16 cellular contexts compared by ENCODE assay signal in genomic region chr7:25775999-25776736, GRCh38.
"Had no signal": no experiment of that assay in that cellular context is flagged by ENCODE, and none has a peak within 500 bp of the region (broad histone marks: within the 10 kb centered on the region; RNA-seq: fewer than 3 reads in every experiment).

No MANE protein-coding gene starts in this region.

- H3K9me3 ChIP-seq: lower lobe of right lung, neutrophil, suprapubic skin, uterus had no signal

- H3K27ac ChIP-seq: lower lobe of right lung, neutrophil, suprapubic skin, uterus had no signal

- H3K27me3 ChIP-seq: neutrophil, suprapubic skin, uterus had no signal

- H3K4me1 ChIP-seq: lower lobe of right lung, suprapubic skin, uterus had no signal

- DNase-seq: activated CD4-positive, alpha-beta T cell treated with anti-CD3 and anti-CD28 coated beads, Interleukin-2, amount 50 U/mL, for 48 hours; activated CD4-positive, CD25-positive, alpha-beta regulatory T cell treated with anti-CD3 and anti-CD28 coated beads, Interleukin-2, amount 50 U/mL, for 72 hours; activated CD8-positive, alpha-beta memory T cell treated with anti-CD3 and anti-CD28 coated beads, Interleukin-2, amount 10 ng/mL, durations not matched to agents 7 days and 5 days; activated effector memory CD4-positive, alpha-beta T cell treated with Interleukin-2 at 50 U/mL for 16 hours; activated T-cell treated with anti-CD3 and anti-CD28 coated beads, Interleukin-2, amount 50 U/mL, for 24 hours; cerebellar nuclear complex; dermis blood vessel endothelial cell; endodermal cell; foreskin fibroblast; kidney; lower lobe of right lung; stimulated activated CD4-positive, alpha-beta T cell treated with anti-CD3 and anti-CD28 coated beads, Interleukin-2, amount 100 ng/mL, for 48 hours; stimulated activated naive CD4-positive, alpha-beta T cell treated with Interleukin-2 at 50 U/mL for 16 hours; uterus had no signal

- H3K36me3 ChIP-seq: lower lobe of right lung, neutrophil, suprapubic skin, uterus had no signal

- ATAC-seq: activated CD8-positive, alpha-beta memory T cell treated with anti-CD3 and anti-CD28 coated beads, Interleukin-2, amount 10 ng/mL, durations not matched to agents 7 days and 5 days; lower lobe of right lung had no signal

- H3K4me3 ChIP-seq: lower lobe of right lung, suprapubic skin, uterus had no signal
